In genomic region chr4:16289872-16290554, GRCh38 we compare ENCODE assay signal across 8 cellular contexts.
DNase-seq lines count a peak whose midpoint lies in the region; ATAC-seq, FAIRE-seq and TF ChIP-seq lines count a peak whose summit lies in the region.

No MANE protein-coding gene starts in this region.

- peaks cover 6% of the 10 kb centered on the region for H3K4me1 Mint-ChIP-seq in type B pancreatic cell (ENCODE audit: unreplicated experiment)

- peaks cover 2% of the 10 kb centered on the region for H3K36me3 Mint-ChIP-seq in type B pancreatic cell

- DNase-seq in G401 (ENCODE audit: low spot score) (peak; percentile 44), NB4 (ENCODE audit: low read depth) (peak; percentile 58), astrocyte of the cerebellum (ENCODE audit: low read depth) (peak; percentile 39), kidney tubule cell (ENCODE audit: low spot score) (peak; percentile 41), type B pancreatic cell (ENCODE audit: extremely low spot score, unreplicated experiment) (no peak)

- H3K9me3 Mint-ChIP-seq in type B pancreatic cell, result peaks cover 2% of the 10 kb centered on the region

- FAIRE-seq in A204.1 (lab: Jason Lieb, UNC), result peak; percentile 91

- ATAC-seq in GM19467 (IDR thresholded peaks at IDR 0.05; ENCODE audit: unreplicated experiment), result no peak
- no peak for ATAC-seq in GM19397 (IDR thresholded peaks at IDR 0.05; ENCODE audit: unreplicated experiment)

- in situ Hi-C loops in G401 (cut with HindIII; ENCODE audit: low sequenced_read_pairs), result no loop called here
- in situ Hi-C loops in astrocyte of the cerebellum (cut with HindIII; ENCODE audit: low sequenced_read_pairs), result no loop called here

- H3K4me3 ChIP-seq in NB4 (ENCODE audit: low read depth, low read length) (no peak overlapping the region), astrocyte of the cerebellum (ENCODE audit: low read depth, low read length) (no peak overlapping the region)

- no peak for TF ChIP-seq POLR2A in NB4 (IDR thresholded peaks at IDR 0.05; ENCODE audit: extremely low read depth, insufficient read length)

- H3K4me3 Mint-ChIP-seq in type B pancreatic cell, result peak overlapping the region; percentile 29

- TF ChIP-seq CTCF in NB4 (IDR thresholded peaks at IDR 0.05; ENCODE audit: low read depth, low read length) (peak; percentile 42), astrocyte of the cerebellum (IDR thresholded peaks at IDR 0.05; ENCODE audit: low read depth, low read length, missing control alignments) (peak; percentile 43), type B pancreatic cell (conservative IDR thresholded peaks at IDR 0.05) (peak; percentile 86)

- no peak overlapping the region for H3K27ac Mint-ChIP-seq in type B pancreatic cell

- no peaks in the 10 kb centered on the region for H3K27me3 Mint-ChIP-seq in type B pancreatic cell
